ENCODE assay signal across 19 cellular contexts in genomic region chr5:2299388-2300220, GRCh38.
DNase-seq lines count a peak whose midpoint lies in the region; ATAC-seq and TF ChIP-seq lines count a peak whose summit lies in the region.
"Had no signal": no experiment of that assay in that cellular context is flagged by ENCODE, and none has a peak within 500 bp of the region (broad histone marks: within the 10 kb centered on the region; RNA-seq: fewer than 3 reads in every experiment).

No MANE protein-coding gene starts in this region.

- H3K79me2 ChIP-seq in H9 (ENCODE audit: insufficient read depth, low read length) = no peaks in the 10 kb centered on the region

- H3K27me3 Mint-ChIP-seq in H9 (ENCODE audit: low read depth) = peaks cover 6% of the 10 kb centered on the region
- H3K27me3 Mint-ChIP-seq in mesothelial cell of epicardium (ENCODE audit: low read depth) = peaks cover 10% of the 10 kb centered on the region
- H3K27me3 Mint-ChIP-seq: CD4-positive, CD25-positive, alpha-beta regulatory T cell had no signal

- no peaks in the 10 kb centered on the region for H3K23me2 ChIP-seq in H9 (ENCODE audit: insufficient read length, low read depth, low read length, poor library complexity, severe bottlenecking)

- H3K9me3 Mint-ChIP-seq in H9 = peaks cover 0 to 2% of the 10 kb centered on the region in 2 experiments; a peak in 1 of 5 replicates
- H3K9me3 Mint-ChIP-seq in mesothelial cell of epicardium = no peaks in the 10 kb centered on the region
- H3K9me3 Mint-ChIP-seq: CD4-positive, CD25-positive, alpha-beta regulatory T cell had no signal

- no peak for TF ChIP-seq POLR2A in sigmoid colon (IDR thresholded peaks at IDR 0.05)

- H2AK5ac ChIP-seq in H9 (ENCODE audit: insufficient read length, low read length) = no peak overlapping the region

- H3K27me3 ChIP-seq in H9 (ENCODE audit: insufficient read depth, low read length) (no peaks in the 10 kb centered on the region), sigmoid colon (no peaks in the 10 kb centered on the region), right atrium auricular region (no peaks in the 10 kb centered on the region)

- intact Hi-C loops in sigmoid colon (cut with DNase I) = no loop called here

- no peak overlapping the region for H3K9ac ChIP-seq in H9 (ENCODE audit: extremely low read depth, insufficient read length, low read length)
- H3K9ac ChIP-seq: GM23248 had no signal

- no peaks in the 10 kb centered on the region for H4K20me1 ChIP-seq in H9 (ENCODE audit: control insufficient read depth, insufficient read depth, insufficient read length)

- no peak overlapping the region for H3K18ac ChIP-seq in H9 (ENCODE audit: insufficient read length, low read depth, low read length)

- H2BK20ac ChIP-seq in H9 (ENCODE audit: low read depth, low read length, poor library complexity, severe bottlenecking) = no peak overlapping the region

- H4K8ac ChIP-seq in H9 (replicated peaks; ENCODE audit: insufficient read length, low read depth, low read length) = no peak overlapping the region

- WGBS in H9 (ENCODE audit: extremely low coverage, insufficient read length, low lambda C conversion rate) = no CpG with 5 or more reads among the region's 19 CpGs
- WGBS in sigmoid colon, 2 donors = 67 to 68% methylated on average over 19 of the region's 19 CpGs

- no peak overlapping the region for H2BK15ac ChIP-seq in H9 (ENCODE audit: low read depth, low read length)

- H3K4me3 Mint-ChIP-seq in H9 = no peak overlapping the region; a peak in 1 of 5 replicates
- no peak overlapping the region for H3K4me3 Mint-ChIP-seq in mesothelial cell of epicardium

- H3K79me1 ChIP-seq in H9 (ENCODE audit: insufficient read depth, low read depth, low read length, poor library complexity, severe bottlenecking) = no peaks in the 10 kb centered on the region

- no peak overlapping the region for H3T11ph ChIP-seq in H9 (ENCODE audit: low read length)

- H3K23ac ChIP-seq in H9 (ENCODE audit: insufficient read length, low read depth, low read length) = no peak overlapping the region

- H2BK12ac ChIP-seq in H9 (ENCODE audit: insufficient read length, low read depth, low read length) = no peak overlapping the region

- H3K4me1 ChIP-seq in H9 (ENCODE audit: insufficient read depth, low read length) = peaks cover 2% of the 10 kb centered on the region; the same call in 1 of the 2 replicates
- no peaks in the 10 kb centered on the region for H3K4me1 ChIP-seq in sigmoid colon
- no peaks in the 10 kb centered on the region for H3K4me1 ChIP-seq in right atrium auricular region

- H3K36me3 Mint-ChIP-seq in H9 (ENCODE audit: insufficient read depth in 1 of 3, low read depth in 3 of 3) (no peaks in the 10 kb centered on the region), mesothelial cell of epicardium (no peaks in the 10 kb centered on the region)
- H3K36me3 Mint-ChIP-seq: CD4-positive, CD25-positive, alpha-beta regulatory T cell had no signal

- no peak overlapping the region for H3K4me2 ChIP-seq in H9 (ENCODE audit: insufficient read depth, insufficient read length, low read length)

- H3K27ac ChIP-seq in H9 (ENCODE audit: insufficient read length, low read depth, low read length) (no peak overlapping the region), coronary artery (no peak overlapping the region), sigmoid colon (no peak overlapping the region), right atrium auricular region (no peak overlapping the region)
- H3K27ac ChIP-seq: GM23248 had no signal

- TF ChIP-seq EP300 in sigmoid colon (IDR thresholded peaks at IDR 0.05) = no peak

- no peak overlapping the region for H4K5ac ChIP-seq in H9 (ENCODE audit: insufficient read length, low read depth, low read length)

- H3K14ac ChIP-seq in H9 (ENCODE audit: insufficient read depth, low read length) = no peak overlapping the region; the same call in 1 of the 2 replicates

- no peak for ATAC-seq in GM21529 (IDR thresholded peaks at IDR 0.05; ENCODE audit: unreplicated experiment)
- ATAC-seq: PC-3 had no signal

- no peak overlapping the region for H3K56ac ChIP-seq in H9 (ENCODE audit: insufficient read length, low read depth, low read length)

- peaks cover 50 to 57% of the 10 kb centered on the region in 2 experiments for H3K4me1 Mint-ChIP-seq in H9
- H3K4me1 Mint-ChIP-seq in mesothelial cell of epicardium = peaks cover 25% of the 10 kb centered on the region
- H3K4me1 Mint-ChIP-seq: CD4-positive, CD25-positive, alpha-beta regulatory T cell had no signal

- no peak overlapping the region for H4K91ac ChIP-seq in H9 (ENCODE audit: insufficient read length, low read depth, low read length)

- peak; percentile 50 for DNase-seq in H9
- DNase-seq in coronary artery (ENCODE audit: low spot score) = peak; percentile 62
- DNase-seq in mesothelial cell of epicardium (ENCODE audit: low spot score in 2 of 2, unreplicated experiment in 2 of 2) = no peak
- peak; percentile 39 for DNase-seq in sigmoid colon
- DNase-seq in right atrium auricular region (ENCODE audit: low spot score) = no peak
- no peak for DNase-seq in stimulated activated CD4-positive, alpha-beta T cell treated with anti-CD3 and anti-CD28 coated beads, Interleukin-1b, Interleukin-23, amount 100 ng/mL, for 48 hours
- DNase-seq: CD4-positive, CD25-positive, alpha-beta regulatory T cell; DND-41; GM23248; Kasumi-1; NCI-H1417; NCI-H1694 treated with DMSO at 0.1 percent for 48 hours; NCI-H2081 treated with DMSO at 0.1 percent for 48 hours; NCI-H446 treated with DMSO at 0.1 percent for 48 hours; NCI-H526 treated with DMSO at 0.1 percent for 48 hours; PC-3; RPMI8226; SHP77 had no signal

- no peak overlapping the region for H3K4ac ChIP-seq in H9 (ENCODE audit: low read depth, low read length)

- H2BK5ac ChIP-seq in H9 (ENCODE audit: insufficient read length, low read length) = no peak overlapping the region

- peak; percentile 58; the same call in 2 of the 3 replicates for TF ChIP-seq CTCF in H9 (conservative IDR thresholded peaks at IDR 0.05)
- no peak for TF ChIP-seq CTCF in coronary artery (IDR thresholded peaks at IDR 0.05)
- peak; percentile 21 for TF ChIP-seq CTCF in mesothelial cell of epicardium (IDR thresholded peaks at IDR 0.05; ENCODE audit: unreplicated experiment)
- TF ChIP-seq CTCF in sigmoid colon (IDR thresholded peaks at IDR 0.05) = no peak
- TF ChIP-seq CTCF in right atrium auricular region (IDR thresholded peaks at IDR 0.05) = no peak

- H2BK120ac ChIP-seq in H9 (ENCODE audit: low read depth, low read length, poor library complexity, severe bottlenecking) = no peak overlapping the region

- no peak overlapping the region for H3K4me3 ChIP-seq in coronary artery
- no peak overlapping the region for H3K4me3 ChIP-seq in sigmoid colon
- H3K4me3 ChIP-seq in right atrium auricular region = no peak overlapping the region
- H3K4me3 ChIP-seq: GM23248 had no signal

- H2AFZ ChIP-seq in H9 (ENCODE audit: low read length) = no peak overlapping the region
- H2AFZ ChIP-seq: GM23248 had no signal

- H3K36me3 ChIP-seq in sigmoid colon (no peaks in the 10 kb centered on the region), right atrium auricular region (no peaks in the 10 kb centered on the region)

- H3K27ac Mint-ChIP-seq in H9 (peak overlapping the region in 2 of 3 experiments; percentile 18 to 83; a peak in 3 of 7 replicates), mesothelial cell of epicardium (no peak overlapping the region)
- H3K27ac Mint-ChIP-seq: CD4-positive, CD25-positive, alpha-beta regulatory T cell had no signal

- H3K9me3 ChIP-seq in H9 (ENCODE audit: control insufficient read depth, low read depth, low read length) = no peaks in the 10 kb centered on the region
- no peaks in the 10 kb centered on the region for H3K9me3 ChIP-seq in sigmoid colon
- H3K9me3 ChIP-seq in right atrium auricular region = no peaks in the 10 kb centered on the region

Comparison
In these comparisons a context has a peak if more than half of its experiments do, and no peak if none do; other contexts are left out.
1. DNase-seq: peak in H9 (single experiment), coronary artery (single experiment) and sigmoid colon (single experiment); none in mesothelial cell of epicardium (0 of 2), right atrium auricular region (single experiment) and stimulated activated CD4-positive, alpha-beta T cell treated with anti-CD3 and anti-CD28 coated beads, Interleukin-1b, Interleukin-23, amount 100 ng/mL, for 48 hours (single experiment).
2. CTCF ChIP-seq: peak in H9 (single experiment) and mesothelial cell of epicardium (single experiment); none in coronary artery (single experiment), sigmoid colon (0 of 4) and right atrium auricular region (0 of 2).